ENCODE assay signal across 1 cellular context in genomic region chr9:34664281-34665108, GRCh38.
A peak's percentile ranks its signal among the peaks of the same experiment; 100 is the strongest.
TF ChIP-seq lines count a peak whose summit lies in the region.

No MANE protein-coding gene starts in this region.

TF ChIP-seq in HEK293, 187 proteins besides CTCF, POLR2A, EP300 and RAD21 (continued from another document):
- TF ChIP-seq ZNF449 (tag by site-specific recombination; IDR thresholded peaks at IDR 0.05) (no peak), ZBTB48 (tag by site-specific recombination; IDR thresholded peaks at IDR 0.05) (peak; percentile 36; the same call in 1 of the 2 replicates), SP2 (tag by site-specific recombination; IDR thresholded peaks at IDR 0.05) (peak; percentile 52), ZNF501 (tag by site-specific recombination; IDR thresholded peaks at IDR 0.05) (no peak), ZNF416 (tag by site-specific recombination; IDR thresholded peaks at IDR 0.05) (no peak), ZNF335 (tag by site-specific recombination; conservative IDR thresholded peaks at IDR 0.05) (no peak), ZNF600 (tag by site-specific recombination; IDR thresholded peaks at IDR 0.05) (peak; percentile 72), ZSCAN30 (tag by site-specific recombination; IDR thresholded peaks at IDR 0.05) (0 out of 2 replicates have a peak, but pooled peaks have one; percentile 17), ZNF274 (IDR thresholded peaks at IDR 0.05; ENCODE audit: low read length) (no peak), ZNF274 (tag by site-specific recombination; IDR thresholded peaks at IDR 0.05; ENCODE audit: borderline replicate concordance) (no peak), ZSCAN4 (tag by site-specific recombination; IDR thresholded peaks at IDR 0.05) (no peak), ZNF37A (tag by site-specific recombination; IDR thresholded peaks at IDR 0.05) (no peak), ZFP69B (tag by site-specific recombination; IDR thresholded peaks at IDR 0.05) (peak; percentile 75), ZNF2 (tag by site-specific recombination; IDR thresholded peaks at IDR 0.05) (no peak), ZNF391 (tag by site-specific recombination; IDR thresholded peaks at IDR 0.05; ENCODE audit: borderline replicate concordance, low read depth) (no peak)
